17 cellular contexts compared by ENCODE assay signal in the genomic region with DNA sequence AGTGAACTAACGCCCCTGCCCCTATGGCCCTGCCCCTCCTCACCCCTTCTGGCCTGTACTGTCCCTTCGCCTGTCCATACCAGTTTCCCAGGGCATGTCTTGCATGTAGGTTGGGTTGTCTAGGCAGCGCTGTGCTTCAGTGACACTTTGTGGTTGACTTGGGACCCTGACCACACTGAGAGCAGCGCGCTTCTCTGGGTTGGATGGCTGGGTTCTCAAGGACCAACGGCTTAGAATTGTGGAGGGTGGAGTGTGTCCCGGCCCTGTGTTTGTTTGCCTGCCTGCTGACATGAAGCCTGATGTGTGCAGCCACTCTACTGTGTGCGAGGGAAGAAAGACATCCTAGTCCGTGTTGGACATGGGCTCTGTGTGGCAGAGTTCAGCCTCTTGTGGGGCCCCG. TPM values are rescaled to one million over a fixed set of nuclear protein-coding genes. Genes with fewer than 3 reads are reported as not detected.
DNase-seq lines count a peak whose midpoint lies in the region; ATAC-seq and TF ChIP-seq lines count a peak whose summit lies in the region.
"Had no signal": no experiment of that assay in that cellular context is flagged by ENCODE, and none has a peak within 500 bp of the region (broad histone marks: within the 10 kb centered on the region; RNA-seq: fewer than 3 reads in every experiment).

No MANE protein-coding gene starts in this region.

- no peak overlapping the region for H2AFZ ChIP-seq in osteoblast (ENCODE audit: low read length)

- H3K4me1 ChIP-seq in CD4-positive, CD25-positive, alpha-beta regulatory T cell (ENCODE audit: control insufficient read depth, insufficient read depth, low read length, poor library complexity, severe bottlenecking): peaks cover 67% of the 10 kb centered on the region
- H3K4me1 ChIP-seq in endodermal cell (ENCODE audit: control insufficient read depth, insufficient read depth, low read length): no peaks in the 10 kb centered on the region
- H3K4me1 ChIP-seq in osteoblast (ENCODE audit: insufficient read depth, low read length): peaks cover 24% of the 10 kb centered on the region
- H3K4me1 ChIP-seq: SJSA1 had no signal

- peak overlapping the region in 2 of 4 donors; percentile 15 to 31 for H3K4me3 Mint-ChIP-seq in CD4-positive, CD25-positive, alpha-beta regulatory T cell
- H3K4me3 Mint-ChIP-seq in endodermal cell: no peak overlapping the region
- no peak overlapping the region for H3K4me3 Mint-ChIP-seq in HFFc6

- H3K9me3 Mint-ChIP-seq in CD4-positive, CD25-positive, alpha-beta regulatory T cell: no peaks in the 10 kb centered on the region
- H3K9me3 Mint-ChIP-seq in endodermal cell (no peaks in the 10 kb centered on the region), HFFc6 (no peaks in the 10 kb centered on the region)
- H3K9me3 Mint-ChIP-seq: memory B cell had no signal

- H3K4me3 ChIP-seq in CD4-positive, CD25-positive, alpha-beta regulatory T cell (ENCODE audit: low read depth, low read length): no peak overlapping the region
- H3K4me3 ChIP-seq in endodermal cell (ENCODE audit: low read length): no peak overlapping the region
- no peak overlapping the region for H3K4me3 ChIP-seq in osteoblast (ENCODE audit: insufficient read depth, low read length)
- H3K4me3 ChIP-seq: gastrocnemius medialis, right atrium auricular region, SJSA1 had no signal

- H3K4me2 ChIP-seq in osteoblast (ENCODE audit: insufficient read depth, low read length): no peak overlapping the region

- DNase-seq in CD4-positive, CD25-positive, alpha-beta regulatory T cell: no peak
- DNase-seq in endodermal cell: no peak
- no peak for DNase-seq in osteoblast (ENCODE audit: insufficient read length, low spot score, missing footprints)
- no peak for DNase-seq in pons (ENCODE audit: low spot score)
- no peak for DNase-seq in HFFc6
- DNase-seq: activated CD4-positive, CD25-positive, alpha-beta regulatory T cell treated with anti-CD3 and anti-CD28 coated beads, Interleukin-2, amount 50 U/mL, for 72 hours; caudate nucleus; gastrocnemius medialis; H7; NCI-H1417; NCI-H748 treated with DMSO at 0.1 percent for 48 hours; stimulated activated naive CD4-positive, alpha-beta T cell had no signal

- TF ChIP-seq CTCF in endodermal cell (conservative IDR thresholded peaks at IDR 0.05) (no peak), osteoblast (IDR thresholded peaks at IDR 0.05; ENCODE audit: extremely low read depth, low read depth, low read length) (no peak), HFFc6 (IDR thresholded peaks at IDR 0.05) (no peak)

- H3K27me3 ChIP-seq in CD4-positive, CD25-positive, alpha-beta regulatory T cell (ENCODE audit: control insufficient read depth, insufficient read depth, low read length): no peaks in the 10 kb centered on the region
- H3K27me3 ChIP-seq in endodermal cell (ENCODE audit: control insufficient read depth, insufficient read depth, low read length, poor library complexity, severe bottlenecking) (no peaks in the 10 kb centered on the region), osteoblast (ENCODE audit: insufficient read depth, low read length) (no peaks in the 10 kb centered on the region)
- H3K27me3 ChIP-seq: gastrocnemius medialis, right atrium auricular region, SJSA1 had no signal

- H3K79me2 ChIP-seq in osteoblast (ENCODE audit: insufficient read depth, low read length): peaks cover 98% of the 10 kb centered on the region

- peak in 1 of 2 donors; percentile 20 for ATAC-seq in CD4-positive, CD25-positive, alpha-beta regulatory T cell (ENCODE audit: low read depth in 2 of 2)
- peak; percentile 7 for ATAC-seq in GM21423 (IDR thresholded peaks at IDR 0.05; ENCODE audit: unreplicated experiment)
- ATAC-seq in HG02588 (IDR thresholded peaks at IDR 0.05; ENCODE audit: unreplicated experiment): no peak
- ATAC-seq: gastrocnemius medialis had no signal

- 91 to 98% methylated on average over 6 to 10 of the region's 10 CpGs for WGBS in endodermal cell (ENCODE audit: insufficient coverage in 1 of 2, insufficient read length in 1 of 2), 2 experiments

- peak overlapping the region in 2 of 3 donors; percentile 75 to 82 for H3K27ac Mint-ChIP-seq in CD4-positive, CD25-positive, alpha-beta regulatory T cell
- peak overlapping the region; percentile 64 for H3K27ac Mint-ChIP-seq in endodermal cell
- H3K27ac Mint-ChIP-seq in HFFc6: no peak overlapping the region

- H3K36me3 ChIP-seq in CD4-positive, CD25-positive, alpha-beta regulatory T cell (ENCODE audit: control insufficient read depth, insufficient read depth, low read length): no peaks in the 10 kb centered on the region
- H3K36me3 ChIP-seq in endodermal cell (ENCODE audit: control insufficient read depth, insufficient read depth, low read length): no peaks in the 10 kb centered on the region
- no peaks in the 10 kb centered on the region for H3K36me3 ChIP-seq in osteoblast (ENCODE audit: insufficient read depth, low read length)
- H3K36me3 ChIP-seq: gastrocnemius medialis, right atrium auricular region had no signal

- no peak overlapping the region for H3K27ac ChIP-seq in CD4-positive, CD25-positive, alpha-beta regulatory T cell (ENCODE audit: insufficient read depth, low read length, poor library complexity, severe bottlenecking)
- H3K27ac ChIP-seq in endodermal cell (ENCODE audit: low read depth, low read length) (no peak overlapping the region), osteoblast (ENCODE audit: low read depth, low read length) (peak overlapping the region; percentile 8)
- H3K27ac ChIP-seq: gastrocnemius medialis, right atrium auricular region, SJSA1 had no signal

- H3K27me3 Mint-ChIP-seq in CD4-positive, CD25-positive, alpha-beta regulatory T cell: no peaks in the 10 kb centered on the region
- H3K27me3 Mint-ChIP-seq in endodermal cell (ENCODE audit: insufficient read depth) (no peaks in the 10 kb centered on the region), HFFc6 (ENCODE audit: insufficient read depth) (no peaks in the 10 kb centered on the region)
- H3K27me3 Mint-ChIP-seq: memory B cell had no signal

- no peak overlapping the region for H3K9ac ChIP-seq in endodermal cell (ENCODE audit: extremely low read depth, low read length, poor library complexity, severe bottlenecking)

- peaks cover 67% of the 10 kb centered on the region for H4K20me1 ChIP-seq in osteoblast (ENCODE audit: insufficient read depth, low read length)

- H3K4me1 Mint-ChIP-seq in CD4-positive, CD25-positive, alpha-beta regulatory T cell: peaks cover 9 to 90% (median 52%) of the 10 kb centered on the region in 4 donors
- H3K4me1 Mint-ChIP-seq in endodermal cell (peaks cover 4% of the 10 kb centered on the region), HFFc6 (ENCODE audit: low read depth) (peaks cover 25% of the 10 kb centered on the region)

- peaks cover 4% of the 10 kb centered on the region for H3K36me3 Mint-ChIP-seq in CD4-positive, CD25-positive, alpha-beta regulatory T cell
- H3K36me3 Mint-ChIP-seq in endodermal cell (ENCODE audit: low read depth) (peaks cover 14% of the 10 kb centered on the region), HFFc6 (ENCODE audit: low read depth) (peaks cover 4% of the 10 kb centered on the region; the same call in 1 of the 2 replicates)
- H3K36me3 Mint-ChIP-seq: memory B cell had no signal

- H3K9me3 ChIP-seq in CD4-positive, CD25-positive, alpha-beta regulatory T cell (ENCODE audit: control insufficient read depth in 2 of 2, low read length in 2 of 2): no peaks in the 10 kb centered on the region
- no peaks in the 10 kb centered on the region for H3K9me3 ChIP-seq in endodermal cell (ENCODE audit: control insufficient read depth, low read length)
- no peaks in the 10 kb centered on the region for H3K9me3 ChIP-seq in osteoblast (ENCODE audit: low read depth, low read length)
- H3K9me3 ChIP-seq: gastrocnemius medialis, right atrium auricular region, SJSA1 had no signal

RNA-seq across cellular contexts. Expression of a gene that starts 15.9 kb away (rescaled TPM):
- total RNA-seq in CD4-positive, CD25-positive, alpha-beta regulatory T cell: 134 TPM
- polyA plus RNA-seq in CD4-positive, CD25-positive, alpha-beta regulatory T cell: 10 to 100 TPM in 1 of 4 donors, 1 to 10 TPM in 3; 8.1 to 13.9 (median 9.7) TPM
- total RNA-seq in endodermal cell: 100 to 1,000 TPM; 115 to 126 TPM
- 62.7 TPM for polyA plus RNA-seq in endodermal cell (2013, experiment 1 of 2)
- polyA plus RNA-seq in endodermal cell (2013, experiment 2 of 2): 56.7 TPM
- total RNA-seq in osteoblast: 48.6 and 48.9 TPM in 2 replicates
- 100 to 1,000 TPM; 107 to 123 (median 112) TPM for total RNA-seq in HFFc6 (2021; fragmentation: NEBNext Ultra II Directional; extraction: Animal tissue kit (Norgen Biotek cat#: 25700))
